1 cellular context compared by ENCODE assay signal in the genomic region with DNA sequence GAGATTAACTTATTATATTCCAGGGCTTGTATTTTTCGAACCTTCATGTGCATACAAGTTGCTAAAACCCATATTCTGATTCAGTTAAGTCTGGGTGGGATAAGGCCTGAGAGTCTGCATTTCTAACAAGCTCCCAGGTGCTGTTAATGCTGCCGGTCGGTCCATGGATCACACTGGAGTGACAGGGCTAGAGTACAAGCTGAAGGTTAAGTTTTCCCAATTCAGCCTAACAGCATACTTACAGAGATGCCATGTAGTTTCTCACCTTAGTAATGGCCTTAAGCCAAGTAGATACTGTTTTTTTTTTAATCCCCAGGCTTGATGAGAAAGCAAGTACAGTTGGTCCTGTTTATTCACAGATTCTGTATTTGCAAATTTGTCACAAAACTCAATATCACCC.
TF ChIP-seq lines count a peak whose summit lies in the region.

No MANE protein-coding gene starts in this region.

TF ChIP-seq in GM23338, 12 proteins besides CTCF, POLR2A, EP300 and RAD21 (continued from another document):
- TF ChIP-seq, protein P1, sequence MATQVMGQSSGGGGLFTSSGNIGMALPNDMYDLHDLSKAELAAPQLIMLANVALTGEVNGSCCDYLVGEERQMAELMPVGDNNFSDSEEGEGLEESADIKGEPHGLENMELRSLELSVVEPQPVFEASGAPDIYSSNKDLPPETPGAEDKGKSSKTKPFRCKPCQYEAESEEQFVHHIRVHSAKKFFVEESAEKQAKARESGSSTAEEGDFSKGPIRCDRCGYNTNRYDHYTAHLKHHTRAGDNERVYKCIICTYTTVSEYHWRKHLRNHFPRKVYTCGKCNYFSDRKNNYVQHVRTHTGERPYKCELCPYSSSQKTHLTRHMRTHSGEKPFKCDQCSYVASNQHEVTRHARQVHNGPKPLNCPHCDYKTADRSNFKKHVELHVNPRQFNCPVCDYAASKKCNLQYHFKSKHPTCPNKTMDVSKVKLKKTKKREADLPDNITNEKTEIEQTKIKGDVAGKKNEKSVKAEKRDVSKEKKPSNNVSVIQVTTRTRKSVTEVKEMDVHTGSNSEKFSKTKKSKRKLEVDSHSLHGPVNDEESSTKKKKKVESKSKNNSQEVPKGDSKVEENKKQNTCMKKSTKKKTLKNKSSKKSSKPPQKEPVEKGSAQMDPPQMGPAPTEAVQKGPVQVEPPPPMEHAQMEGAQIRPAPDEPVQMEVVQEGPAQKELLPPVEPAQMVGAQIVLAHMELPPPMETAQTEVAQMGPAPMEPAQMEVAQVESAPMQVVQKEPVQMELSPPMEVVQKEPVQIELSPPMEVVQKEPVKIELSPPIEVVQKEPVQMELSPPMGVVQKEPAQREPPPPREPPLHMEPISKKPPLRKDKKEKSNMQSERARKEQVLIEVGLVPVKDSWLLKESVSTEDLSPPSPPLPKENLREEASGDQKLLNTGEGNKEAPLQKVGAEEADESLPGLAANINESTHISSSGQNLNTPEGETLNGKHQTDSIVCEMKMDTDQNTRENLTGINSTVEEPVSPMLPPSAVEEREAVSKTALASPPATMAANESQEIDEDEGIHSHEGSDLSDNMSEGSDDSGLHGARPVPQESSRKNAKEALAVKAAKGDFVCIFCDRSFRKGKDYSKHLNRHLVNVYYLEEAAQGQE (IDR thresholded peaks at IDR 0.05; ENCODE audit: unreplicated experiment), result no peak
- TF ChIP-seq, protein P2, sequence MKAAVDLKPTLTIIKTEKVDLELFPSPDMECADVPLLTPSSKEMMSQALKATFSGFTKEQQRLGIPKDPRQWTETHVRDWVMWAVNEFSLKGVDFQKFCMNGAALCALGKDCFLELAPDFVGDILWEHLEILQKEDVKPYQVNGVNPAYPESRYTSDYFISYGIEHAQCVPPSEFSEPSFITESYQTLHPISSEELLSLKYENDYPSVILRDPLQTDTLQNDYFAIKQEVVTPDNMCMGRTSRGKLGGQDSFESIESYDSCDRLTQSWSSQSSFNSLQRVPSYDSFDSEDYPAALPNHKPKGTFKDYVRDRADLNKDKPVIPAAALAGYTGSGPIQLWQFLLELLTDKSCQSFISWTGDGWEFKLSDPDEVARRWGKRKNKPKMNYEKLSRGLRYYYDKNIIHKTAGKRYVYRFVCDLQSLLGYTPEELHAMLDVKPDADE (IDR thresholded peaks at IDR 0.05), result no peak
- TF ChIP-seq, protein P3, sequence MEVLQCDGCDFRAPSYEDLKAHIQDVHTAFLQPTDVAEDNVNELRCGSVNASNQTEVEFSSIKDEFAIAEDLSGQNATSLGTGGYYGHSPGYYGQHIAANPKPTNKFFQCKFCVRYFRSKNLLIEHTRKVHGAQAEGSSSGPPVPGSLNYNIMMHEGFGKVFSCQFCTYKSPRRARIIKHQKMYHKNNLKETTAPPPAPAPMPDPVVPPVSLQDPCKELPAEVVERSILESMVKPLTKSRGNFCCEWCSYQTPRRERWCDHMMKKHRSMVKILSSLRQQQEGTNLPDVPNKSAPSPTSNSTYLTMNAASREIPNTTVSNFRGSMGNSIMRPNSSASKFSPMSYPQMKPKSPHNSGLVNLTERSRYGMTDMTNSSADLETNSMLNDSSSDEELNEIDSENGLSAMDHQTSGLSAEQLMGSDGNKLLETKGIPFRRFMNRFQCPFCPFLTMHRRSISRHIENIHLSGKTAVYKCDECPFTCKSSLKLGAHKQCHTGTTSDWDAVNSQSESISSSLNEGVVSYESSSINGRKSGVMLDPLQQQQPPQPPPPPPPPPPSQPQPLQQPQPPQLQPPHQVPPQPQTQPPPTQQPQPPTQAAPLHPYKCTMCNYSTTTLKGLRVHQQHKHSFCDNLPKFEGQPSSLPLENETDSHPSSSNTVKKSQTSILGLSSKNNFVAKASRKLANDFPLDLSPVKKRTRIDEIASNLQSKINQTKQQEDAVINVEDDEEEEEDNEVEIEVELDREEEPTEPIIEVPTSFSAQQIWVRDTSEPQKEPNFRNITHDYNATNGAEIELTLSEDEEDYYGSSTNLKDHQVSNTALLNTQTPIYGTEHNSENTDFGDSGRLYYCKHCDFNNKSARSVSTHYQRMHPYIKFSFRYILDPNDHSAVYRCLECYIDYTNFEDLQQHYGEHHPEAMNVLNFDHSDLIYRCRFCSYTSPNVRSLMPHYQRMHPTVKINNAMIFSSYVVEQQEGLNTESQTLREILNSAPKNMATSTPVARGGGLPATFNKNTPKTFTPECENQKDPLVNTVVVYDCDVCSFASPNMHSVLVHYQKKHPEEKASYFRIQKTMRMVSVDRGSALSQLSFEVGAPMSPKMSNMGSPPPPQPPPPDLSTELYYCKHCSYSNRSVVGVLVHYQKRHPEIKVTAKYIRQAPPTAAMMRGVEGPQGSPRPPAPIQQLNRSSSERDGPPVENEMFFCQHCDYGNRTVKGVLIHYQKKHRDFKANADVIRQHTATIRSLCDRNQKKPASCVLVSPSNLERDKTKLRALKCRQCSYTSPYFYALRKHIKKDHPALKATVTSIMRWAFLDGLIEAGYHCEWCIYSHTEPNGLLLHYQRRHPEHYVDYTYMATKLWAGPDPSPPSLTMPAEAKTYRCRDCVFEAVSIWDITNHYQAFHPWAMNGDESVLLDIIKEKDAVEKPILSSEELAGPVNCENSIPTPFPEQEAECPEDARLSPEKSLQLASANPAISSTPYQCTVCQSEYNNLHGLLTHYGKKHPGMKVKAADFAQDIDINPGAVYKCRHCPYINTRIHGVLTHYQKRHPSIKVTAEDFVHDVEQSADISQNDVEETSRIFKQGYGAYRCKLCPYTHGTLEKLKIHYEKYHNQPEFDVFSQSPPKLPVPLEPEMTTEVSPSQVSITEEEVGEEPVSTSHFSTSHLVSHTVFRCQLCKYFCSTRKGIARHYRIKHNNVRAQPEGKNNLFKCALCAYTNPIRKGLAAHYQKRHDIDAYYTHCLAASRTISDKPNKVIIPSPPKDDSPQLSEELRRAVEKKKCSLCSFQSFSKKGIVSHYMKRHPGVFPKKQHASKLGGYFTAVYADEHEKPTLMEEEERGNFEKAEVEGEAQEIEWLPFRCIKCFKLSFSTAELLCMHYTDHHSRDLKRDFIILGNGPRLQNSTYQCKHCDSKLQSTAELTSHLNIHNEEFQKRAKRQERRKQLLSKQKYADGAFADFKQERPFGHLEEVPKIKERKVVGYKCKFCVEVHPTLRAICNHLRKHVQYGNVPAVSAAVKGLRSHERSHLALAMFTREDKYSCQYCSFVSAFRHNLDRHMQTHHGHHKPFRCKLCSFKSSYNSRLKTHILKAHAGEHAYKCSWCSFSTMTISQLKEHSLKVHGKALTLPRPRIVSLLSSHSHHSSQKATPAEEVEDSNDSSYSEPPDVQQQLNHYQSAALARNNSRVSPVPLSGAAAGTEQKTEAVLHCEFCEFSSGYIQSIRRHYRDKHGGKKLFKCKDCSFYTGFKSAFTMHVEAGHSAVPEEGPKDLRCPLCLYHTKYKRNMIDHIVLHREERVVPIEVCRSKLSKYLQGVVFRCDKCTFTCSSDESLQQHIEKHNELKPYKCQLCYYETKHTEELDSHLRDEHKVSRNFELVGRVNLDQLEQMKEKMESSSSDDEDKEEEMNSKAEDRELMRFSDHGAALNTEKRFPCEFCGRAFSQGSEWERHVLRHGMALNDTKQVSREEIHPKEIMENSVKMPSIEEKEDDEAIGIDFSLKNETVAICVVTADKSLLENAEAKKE (CRISPR knock-in tag; IDR thresholded peaks at IDR 0.05), result no peak
- TF ChIP-seq JUNB (IDR thresholded peaks at IDR 0.05; ENCODE audit: unreplicated experiment), result no peak
- no peak for TF ChIP-seq POLR2AphosphoS5 (IDR thresholded peaks at IDR 0.05; ENCODE audit: low read depth)
- TF ChIP-seq EZH2 (IDR thresholded peaks at IDR 0.05; ENCODE audit: low read depth, unreplicated experiment), result no peak
- TF ChIP-seq NANOG (IDR thresholded peaks at IDR 0.05; ENCODE audit: borderline replicate concordance), result no peak
- TF ChIP-seq ZNF331 (CRISPR knock-in tag; IDR thresholded peaks at IDR 0.05; ENCODE audit: low read depth), result no peak
- no peak for TF ChIP-seq STAT1 (IDR thresholded peaks at IDR 0.05; ENCODE audit: unreplicated experiment)
- TF ChIP-seq CREB1 (CRISPR knock-in tag; IDR thresholded peaks at IDR 0.05; ENCODE audit: low read depth), result no peak
- TF ChIP-seq EZH2phosphoT487 (IDR thresholded peaks at IDR 0.05; ENCODE audit: unreplicated experiment), result no peak
TF ChIP-seq in GM23338: peak in this region for 0.
